22 cellular contexts compared by ENCODE assay signal in the genomic region with DNA sequence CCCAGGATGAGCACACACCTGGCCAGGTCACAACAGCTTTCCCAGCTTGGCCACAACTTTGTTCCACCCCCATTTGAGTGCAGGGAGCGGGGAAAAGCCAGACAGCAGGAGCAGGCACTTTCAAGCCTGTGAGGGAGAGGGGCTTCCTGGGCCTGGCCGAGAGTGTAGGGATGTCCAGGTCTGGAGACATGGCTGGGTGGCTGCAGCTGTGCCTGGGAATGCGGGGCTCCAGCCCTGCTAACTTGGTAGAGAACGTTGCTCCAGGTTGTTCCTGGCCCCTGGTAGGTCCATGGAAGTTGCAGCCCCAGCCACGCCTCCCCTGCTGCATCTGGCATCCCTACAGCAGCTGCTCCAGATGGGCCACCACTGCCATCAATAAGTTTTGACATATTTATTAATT.
DNase-seq lines count a peak whose midpoint lies in the region; ATAC-seq, FAIRE-seq and TF ChIP-seq lines count a peak whose summit lies in the region.
"Had no signal": no experiment of that assay in that cellular context is flagged by ENCODE, and none has a peak within 500 bp of the region (broad histone marks: within the 10 kb centered on the region; RNA-seq: fewer than 3 reads in every experiment).

No MANE protein-coding gene starts in this region.

- no peak overlapping the region for H4K5ac ChIP-seq in H1 (ENCODE audit: insufficient read length, low read depth, low read length)

- no peak for TF ChIP-seq CTCF in H1 (IDR thresholded peaks at IDR 0.05; ENCODE audit: control extremely low read depth in 1 of 3, insufficient read depth in 1 of 3, low read depth in 1 of 3, low read length in 3 of 3)

- H3K23ac ChIP-seq in H1 (ENCODE audit: insufficient read length) (no peak overlapping the region), neuronal stem cell (ENCODE audit: low read depth, low read length, poor library complexity) (no peak overlapping the region)

- TF ChIP-seq POLR2A in H1 (IDR thresholded peaks at IDR 0.05; ENCODE audit: control extremely low read depth in 1 of 2, low read depth in 2 of 2, low read length in 2 of 2): no peak

- H3K18ac ChIP-seq in H1 (ENCODE audit: extremely low read depth, low read length) (no peak overlapping the region), neuronal stem cell (ENCODE audit: low read length) (peak overlapping the region; percentile 11)

- CTCF ChIA-PET in H1 (lab: Charles Lee; ENCODE audit: partially characterized antibody): interaction anchor here (1.3 to 1.5 kb wide), 2 partner anchors 9 to 347 kb away, joined by 3 read pairs; no protein-coding TSS in a partner anchor

- POLR2A ChIA-PET in H1 (lab: Charles Lee; ENCODE audit: partially characterized antibody): no interaction called here

- no peak overlapping the region for H3K4ac ChIP-seq in H1 (replicated peaks; ENCODE audit: insufficient read length, low read depth, low read length)
- H3K4ac ChIP-seq in neuronal stem cell (ENCODE audit: low read length): no peak overlapping the region

- H3K4me2 ChIP-seq in H1 (ENCODE audit: insufficient read depth in 1 of 2, low read depth in 2 of 2, low read length in 2 of 2): no peak overlapping the region
- no peak overlapping the region for H3K4me2 ChIP-seq in neuronal stem cell (ENCODE audit: insufficient read depth, low read length, poor library complexity, severe bottlenecking)
- H3K4me2 ChIP-seq: A549, BLaER1 had no signal

- no peak overlapping the region for H2BK20ac ChIP-seq in H1 (ENCODE audit: low read length)

- H3K14ac ChIP-seq in H1 (ENCODE audit: insufficient read length) (no peak overlapping the region), neuronal stem cell (ENCODE audit: low read length) (peak overlapping the region; percentile 9)

- H3K27ac ChIP-seq in H1 (ENCODE audit: low read depth, low read length) (no peak overlapping the region), neuronal stem cell (replicated peaks; ENCODE audit: low read length) (no peak overlapping the region)
- H3K27ac ChIP-seq: A549, BLaER1, C4-2B, GM23248 had no signal

- H3K23me2 ChIP-seq in H1 (ENCODE audit: low read depth, low read length): no peaks in the 10 kb centered on the region

- 89% methylated on average over 5 of the region's 5 CpGs; no CpG with 5 or more reads in 1 of the 2 experiments for WGBS in H1 (ENCODE audit: extremely low coverage in 1 of 2, insufficient coverage in 1 of 2, insufficient read length in 1 of 2, insufficient replicate concordance in 2 of 2, low coverage in 1 of 2, low lambda C conversion rate in 2 of 2, missing lambda C conversion rate in 1 of 2), 2 experiments
- WGBS in neuronal stem cell (ENCODE audit: extremely low coverage in 2 of 2, insufficient read length in 2 of 2, insufficient replicate concordance in 1 of 2), 2 donors: no CpG with 5 or more reads among the region's 5 CpGs

- H2BK5ac ChIP-seq in H1 (ENCODE audit: low read depth, low read length) (no peak overlapping the region), neuronal stem cell (ENCODE audit: low read length) (no peak overlapping the region)

- peak; percentile 35 for DNase-seq in Right ventricle myocardium superior
- DNase-seq in left ventricle myocardium superior: no peak
- no peak for DNase-seq in H1 (ENCODE audit: low read depth in 1 of 2, low spot score in 2 of 2)
- DNase-seq in neuronal stem cell (ENCODE audit: low spot score): no peak
- DNase-seq in OCI-M1 (lab: John Stamatoyannopoulos, UW): no peak
- no peak for DNase-seq in stimulated activated CD4-positive, alpha-beta T cell treated with anti-CD3 and anti-CD28 coated beads, Interleukin-4, amount 100 ng/mL, for 24 hours
- DNase-seq: 8988T; ACHN; Caco-2; CD4-positive, CD25-positive, alpha-beta regulatory T cell; CD8-positive, alpha-beta T cell; DMS153; DND-41; GM23248; HFFc6 had no signal

- TF ChIP-seq EP300 in H1 (IDR thresholded peaks at IDR 0.05; ENCODE audit: borderline replicate concordance in 1 of 2, low read depth in 2 of 2, low read length in 2 of 2): no peak

- no peak for FAIRE-seq in H1 (lab: Jason Lieb, UNC)
- FAIRE-seq: A549, G401.6, GM12892 had no signal

- H2BK120ac ChIP-seq in H1 (replicated peaks; ENCODE audit: low read depth, low read length): no peak overlapping the region
- H2BK120ac ChIP-seq in neuronal stem cell (ENCODE audit: low read depth, low read length): no peak overlapping the region

- no peaks in the 10 kb centered on the region for H4K20me1 ChIP-seq in H1 (replicated peaks in 1 of 2; ENCODE audit: control insufficient read depth in 1 of 2, insufficient read depth in 2 of 2, low read length in 2 of 2)
- H4K20me1 ChIP-seq: BLaER1 had no signal

- H3K4me3 ChIP-seq in H1 (ENCODE audit: extremely low read depth in 1 of 4, insufficient read depth in 2 of 4, low read depth in 3 of 4, low read length in 4 of 4) (no peak overlapping the region), neuronal stem cell (ENCODE audit: low read length in 2 of 2) (no peak overlapping the region)
- H3K4me3 ChIP-seq: A549, BLaER1, GM23248, HAP-1 had no signal

- H4K91ac ChIP-seq in H1 (replicated peaks; ENCODE audit: insufficient read length, low read length): no peak overlapping the region
- no peak overlapping the region for H4K91ac ChIP-seq in neuronal stem cell (ENCODE audit: low read depth, low read length, poor library complexity)

- H3K4me1 ChIP-seq in H1 (replicated peaks in 1 of 4; ENCODE audit: control insufficient read depth in 3 of 4, insufficient read depth in 4 of 4, low read length in 3 of 4) (no peaks in the 10 kb centered on the region), neuronal stem cell (ENCODE audit: control insufficient read depth in 2 of 2, insufficient read depth in 1 of 2, low read depth in 1 of 2, low read length in 2 of 2) (no peaks in the 10 kb centered on the region)
- H3K4me1 ChIP-seq: A549, BLaER1, Caco-2, HAP-1 had no signal

- H2BK15ac ChIP-seq in H1 (ENCODE audit: low read length) (no peak overlapping the region), neuronal stem cell (ENCODE audit: low read length) (no peak overlapping the region)

- H2AK5ac ChIP-seq in H1 (ENCODE audit: low read depth, low read length) (no peak overlapping the region), neuronal stem cell (ENCODE audit: low read depth, low read length) (peak overlapping the region; percentile 90)

- H3K9me3 ChIP-seq in H1 (ENCODE audit: insufficient read depth in 2 of 2, low read depth in 1 of 2, low read length in 1 of 2) (no peaks in the 10 kb centered on the region), neuronal stem cell (replicated peaks in 1 of 2; ENCODE audit: control insufficient read depth in 2 of 2, insufficient read depth in 1 of 2, low read depth in 1 of 2, low read length in 2 of 2) (no peaks in the 10 kb centered on the region)
- H3K9me3 ChIP-seq: A549, Caco-2, HAP-1 had no signal

- H2AFZ ChIP-seq in H1 (ENCODE audit: low read length) (no peak overlapping the region), neuronal stem cell (ENCODE audit: low read length) (no peak overlapping the region)
- H2AFZ ChIP-seq: GM23248 had no signal

- H2BK12ac ChIP-seq in H1 (ENCODE audit: low read depth, low read length) (no peak overlapping the region), neuronal stem cell (ENCODE audit: low read length) (no peak overlapping the region)

- H3K27me3 ChIP-seq in H1 (replicated peaks in 1 of 4; ENCODE audit: control insufficient read depth in 3 of 4, extremely low read depth in 1 of 4, insufficient read depth in 3 of 4, low read length in 3 of 4): no peaks in the 10 kb centered on the region
- H3K27me3 ChIP-seq in neuronal stem cell (ENCODE audit: control insufficient read depth in 3 of 3, insufficient read depth in 3 of 3, low read depth in 1 of 3, low read length in 3 of 3): no peaks in the 10 kb centered on the region
- H3K27me3 ChIP-seq: BLaER1 had no signal

- intact Hi-C loops in Right ventricle myocardium superior (cut with DNase I): no loop called here
- intact Hi-C loops in left ventricle myocardium superior (cut with micrococcal nuclease): no loop called here

- ATAC-seq in Right ventricle myocardium superior (ENCODE audit: poor library complexity) (no peak), left ventricle myocardium superior (no peak), GM19463 (IDR thresholded peaks at IDR 0.05; ENCODE audit: unreplicated experiment) (no peak)
- ATAC-seq: A549; CD8-positive, alpha-beta T cell had no signal

- H3K79me1 ChIP-seq in H1 (ENCODE audit: low read depth, low read length) (no peaks in the 10 kb centered on the region), neuronal stem cell (ENCODE audit: low read depth, low read length) (no peaks in the 10 kb centered on the region)

- TF ChIP-seq RAD21 in H1 (IDR thresholded peaks at IDR 0.05 in 1 of 2, conservative IDR thresholded peaks at IDR 0.05 in 1 of 2; ENCODE audit: low read depth in 2 of 2, low read length in 2 of 2): no peak

- peak overlapping the region; percentile 68 for H4K8ac ChIP-seq in H1 (ENCODE audit: extremely low read depth, insufficient read depth, low read length)
- H4K8ac ChIP-seq in neuronal stem cell (ENCODE audit: low read depth, low read length): no peak overlapping the region

- H3K36me3 ChIP-seq in H1 (ENCODE audit: control insufficient read depth in 2 of 4, insufficient read depth in 4 of 4, low read length in 3 of 4) (no peaks in the 10 kb centered on the region), neuronal stem cell (replicated peaks in 1 of 2; ENCODE audit: control insufficient read depth in 2 of 2, insufficient read depth in 2 of 2, low read length in 2 of 2) (no peaks in the 10 kb centered on the region)
- H3K36me3 ChIP-seq: BLaER1, HAP-1 had no signal

- no peaks in the 10 kb centered on the region for H3K79me2 ChIP-seq in H1 (ENCODE audit: control insufficient read depth in 1 of 2, insufficient read depth in 2 of 2, low read length in 2 of 2)

- no peak overlapping the region for H3K56ac ChIP-seq in H1 (replicated peaks; ENCODE audit: insufficient read length, low read depth, low read length)

- H3K9ac ChIP-seq in H1 (replicated peaks in 1 of 4; ENCODE audit: extremely low read depth in 1 of 4, low read depth in 3 of 4, low read length in 3 of 4): no peak overlapping the region
- H3K9ac ChIP-seq in neuronal stem cell (ENCODE audit: low read depth, low read length, poor library complexity): no peak overlapping the region
- H3K9ac ChIP-seq: BLaER1, GM23248 had no signal

TF ChIP-seq in H1, 55 proteins besides CTCF, POLR2A, EP300 and RAD21 (continues in another document):
- TF ChIP-seq CEBPB (IDR thresholded peaks at IDR 0.05; ENCODE audit: low read depth, low read length) (no peak), ASH2L (IDR thresholded peaks at IDR 0.05; ENCODE audit: low read length) (no peak), TBP (IDR thresholded peaks at IDR 0.05; ENCODE audit: low read depth, low read length) (no peak), E2F6 (IDR thresholded peaks at IDR 0.05) (no peak), POLR2AphosphoS5 (IDR thresholded peaks at IDR 0.05; ENCODE audit: low read depth, low read length) (no peak), PHF8 (conservative IDR thresholded peaks at IDR 0.05; ENCODE audit: low read depth, low read length) (no peak)
